27 cellular contexts compared by ENCODE assay signal in the genomic region with DNA sequence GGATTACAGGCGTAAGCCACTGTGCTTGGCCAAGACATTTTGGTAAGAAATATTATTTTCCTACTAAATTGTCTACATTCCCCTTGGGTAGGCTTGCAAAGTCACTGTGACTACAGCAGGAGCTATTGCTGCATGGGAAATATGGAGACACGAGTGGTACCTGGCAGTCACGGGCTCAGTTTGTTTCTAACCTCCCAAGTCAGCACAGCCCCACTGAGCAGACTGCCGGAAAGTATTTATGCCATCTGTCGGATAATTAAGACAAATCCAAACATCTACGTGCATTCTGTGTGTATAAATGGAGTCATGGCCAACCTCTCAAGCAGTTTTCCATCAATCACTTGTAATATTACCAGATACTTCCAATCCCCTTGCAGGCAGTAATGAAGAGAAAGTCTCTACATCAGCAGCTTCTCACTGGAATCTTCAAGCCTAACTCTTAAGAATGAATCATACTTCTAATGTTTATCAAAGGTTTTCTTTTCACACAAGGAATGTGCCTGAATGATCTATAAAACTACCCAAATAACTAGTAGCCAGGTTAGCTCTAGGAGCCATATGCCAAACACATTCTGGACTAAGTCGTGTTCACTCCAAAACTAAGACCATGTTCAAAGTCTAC. TPM values are rescaled to one million over a fixed set of nuclear protein-coding genes. Genes with fewer than 3 reads are reported as not detected.
DNase-seq lines count a peak whose midpoint lies in the region; ATAC-seq, FAIRE-seq and TF ChIP-seq lines count a peak whose summit lies in the region.
"Had no signal": no experiment of that assay in that cellular context is flagged by ENCODE, and none has a peak within 500 bp of the region (broad histone marks: within the 10 kb centered on the region; RNA-seq: fewer than 3 reads in every experiment).

No MANE protein-coding gene starts in this region.

- H3K4me1 Mint-ChIP-seq in stimulated activated naive CD8-positive, alpha-beta T cell treated with anti-CD3 and anti-CD28 coated beads, Interleukin-15, Interleukin-2, amounts not matched to agents 100 ng/mL and 50 ng/mL, for 24 hours (ENCODE audit: low read depth), result no peaks in the 10 kb centered on the region

- no peak overlapping the region for H3K4me3 Mint-ChIP-seq in stimulated activated naive CD8-positive, alpha-beta T cell treated with anti-CD3 and anti-CD28 coated beads, Interleukin-15, Interleukin-2, amounts not matched to agents 100 ng/mL and 50 ng/mL, for 24 hours
- H3K4me3 Mint-ChIP-seq: natural killer cell treated with Interleukin-12 subunit alpha and Interleukin-12 subunit beta and Interleukin-15 and Interleukin-18, amount 100 ng/mL, for 72 hours; type B pancreatic cell had no signal

- H3K4me2 ChIP-seq in PC-3 (ENCODE audit: low read length), result no peak overlapping the region

- no TSS peak for BruUV-seq in PC-3 (replicated peaks; lab: Mats Ljungman, UMichigan)

- no peak overlapping the region for H3K4me3 ChIP-seq in PC-3 (ENCODE audit: low read length)
- H3K4me3 ChIP-seq in stomach smooth muscle (ENCODE audit: low read length in 2 of 2), result no peak overlapping the region
- H3K4me3 ChIP-seq: SJSA1 had no signal

- H3K27ac Mint-ChIP-seq in stimulated activated naive CD8-positive, alpha-beta T cell treated with anti-CD3 and anti-CD28 coated beads, Interleukin-15, Interleukin-2, amounts not matched to agents 100 ng/mL and 50 ng/mL, for 24 hours, result peak overlapping the region; percentile 56
- H3K27ac Mint-ChIP-seq in activated naive CD4-positive, alpha-beta T cell treated with anti-CD3 and anti-CD28 coated beads, Interleukin-2, amount 50 U/mL, for 72 hours, result no peak overlapping the region
- H3K27ac Mint-ChIP-seq: natural killer cell treated with Interleukin-12 subunit alpha and Interleukin-12 subunit beta and Interleukin-15 and Interleukin-18, amount 100 ng/mL, for 72 hours; type B pancreatic cell had no signal

- no peak for ATAC-seq in stimulated activated naive CD8-positive, alpha-beta T cell treated with anti-CD3 and anti-CD28 coated beads, Interleukin-15, Interleukin-2, amounts not matched to agents 100 U/mL and 50 U/mL, for 24 hours
- peak; percentile 45; the same call in 1 of the 2 replicates for ATAC-seq in PC-3
- no peak for ATAC-seq in GM19324 (IDR thresholded peaks at IDR 0.05; ENCODE audit: low FRiP score, unreplicated experiment)
- ATAC-seq in activated naive CD4-positive, alpha-beta T cell treated with anti-CD3 and anti-CD28 coated beads, Interleukin-2, amount 50 U/mL, for 72 hours, result no peak
- ATAC-seq: natural killer cell treated with Interleukin-12 subunit alpha and Interleukin-12 subunit beta and Interleukin-15 and Interleukin-18, amount 100 ng/mL, for 72 hours had no signal

- POLR2A ChIA-PET in PC-3 (lab: Charles Lee; ENCODE audit: unreplicated experiment), result no interaction called here

- TF ChIP-seq CTCF in PC-3 (conservative IDR thresholded peaks at IDR 0.05; ENCODE audit: low read depth, low read length), result no peak
- no peak for TF ChIP-seq CTCF in D721Med (IDR thresholded peaks at IDR 0.05; ENCODE audit: insufficient read depth, missing control alignments)

- no peaks in the 10 kb centered on the region for H3K9me2 ChIP-seq in PC-3 (replicated peaks; ENCODE audit: low read length)

- H3K27ac ChIP-seq in PC-3 (ENCODE audit: low read length) (no peak overlapping the region), stomach smooth muscle (ENCODE audit: low read length) (peak overlapping the region; percentile 24)
- H3K27ac ChIP-seq: SJSA1, VCaP had no signal

- H3F3A ChIP-seq in PC-3 (ENCODE audit: low read length, unreplicated experiment), result no peaks in the 10 kb centered on the region

- no peak for FAIRE-seq in D721Med (lab: Jason Lieb, UNC)
- FAIRE-seq: endothelial cell of umbilical vein, G401.6, HTR-8/SVneo had no signal

- H3K4me1 ChIP-seq in PC-3 (ENCODE audit: insufficient read depth, low read length), result no peaks in the 10 kb centered on the region
- peaks cover 3% of the 10 kb centered on the region for H3K4me1 ChIP-seq in stomach smooth muscle (ENCODE audit: control insufficient read depth, insufficient read depth, low read length)
- H3K4me1 ChIP-seq: SJSA1 had no signal

- H3K27me3 ChIP-seq in PC-3 (ENCODE audit: low read length) (no peaks in the 10 kb centered on the region), stomach smooth muscle (ENCODE audit: control insufficient read depth in 1 of 2, insufficient read depth in 2 of 2, low read length in 2 of 2) (no peaks in the 10 kb centered on the region)
- H3K27me3 ChIP-seq: SJSA1 had no signal

- peaks cover 7% of the 10 kb centered on the region for H4K20me1 ChIP-seq in PC-3 (ENCODE audit: low read length)

- H3K27me3 Mint-ChIP-seq in stimulated activated naive CD8-positive, alpha-beta T cell treated with anti-CD3 and anti-CD28 coated beads, Interleukin-15, Interleukin-2, amounts not matched to agents 100 ng/mL and 50 ng/mL, for 24 hours, result no peaks in the 10 kb centered on the region
- H3K27me3 Mint-ChIP-seq: natural killer cell treated with Interleukin-12 subunit alpha and Interleukin-12 subunit beta and Interleukin-15 and Interleukin-18, amount 100 ng/mL, for 72 hours had no signal

- H3K36me3 ChIP-seq in PC-3 (ENCODE audit: low read depth, low read length) (peaks cover 41% of the 10 kb centered on the region), stomach smooth muscle (ENCODE audit: control insufficient read depth in 2 of 2, insufficient read depth in 2 of 2, low read length in 2 of 2) (peaks cover 34 to 39% of the 10 kb centered on the region in 2 donors)

- H3K36me3 Mint-ChIP-seq in stimulated activated naive CD8-positive, alpha-beta T cell treated with anti-CD3 and anti-CD28 coated beads, Interleukin-15, Interleukin-2, amounts not matched to agents 100 ng/mL and 50 ng/mL, for 24 hours (ENCODE audit: low read depth), result peaks cover 46% of the 10 kb centered on the region
- H3K36me3 Mint-ChIP-seq in activated naive CD4-positive, alpha-beta T cell treated with anti-CD3 and anti-CD28 coated beads, Interleukin-2, amount 50 U/mL, for 72 hours, result peaks cover 10 to 17% of the 10 kb centered on the region in 2 donors

- H3K9ac ChIP-seq in PC-3 (ENCODE audit: low read length), result no peak overlapping the region
- no peak overlapping the region for H3K9ac ChIP-seq in stomach smooth muscle (ENCODE audit: low read length in 2 of 2)

- no peaks in the 10 kb centered on the region for H3K9me3 ChIP-seq in PC-3 (ENCODE audit: low read length)
- H3K9me3 ChIP-seq in stomach smooth muscle (ENCODE audit: control insufficient read depth in 2 of 2, low read length in 2 of 2), result no peaks in the 10 kb centered on the region
- H3K9me3 ChIP-seq: SJSA1 had no signal

- DNase-seq in stimulated activated naive CD8-positive, alpha-beta T cell treated with anti-CD3 and anti-CD28 coated beads, Interleukin-15, Interleukin-2, amounts not matched to agents 100 U/mL and 50 U/mL, for 24 hours, result no peak
- DNase-seq in PC-3 (peak; percentile 12), cerebellum (ENCODE audit: low spot score) (peak; percentile 19), D721Med (ENCODE audit: insufficient read length, low spot score) (no peak)
- no peak for DNase-seq in activated naive CD4-positive, alpha-beta T cell treated with anti-CD3 and anti-CD28 coated beads, Interleukin-2, amount 50 U/mL, for 72 hours (ENCODE audit: low spot score in 2 of 2)
- DNase-seq: activated CD4-positive, alpha-beta T cell treated with anti-CD3 and anti-CD28 coated beads for 48 hours; activated gamma-delta T cell; activated T-cell treated with anti-CD3 and anti-CD28 coated beads, Interleukin-2, amount 50 U/mL, for 1 hour; hypothalamus; KG1; mammary epithelial cell; NCI-H1092 treated with DMSO at 0.1 percent for 48 hours; NCI-H1930; NCI-H526 treated with DMSO at 0.1 percent for 48 hours; stimulated activated CD4-positive, alpha-beta T cell treated with anti-CD3 and anti-CD28 coated beads, Interleukin-4, amount 100 ng/mL, for 24 hours; substantia nigra; T-helper 9 cell had no signal

- intact Hi-C loops in PC-3 (cut with micrococcal nuclease), result no loop called here

- CTCF ChIA-PET in PC-3 (lab: Charles Lee), result no interaction called here

- no peak overlapping the region for H2AFZ ChIP-seq in PC-3 (ENCODE audit: low read length)

- H3K79me2 ChIP-seq in PC-3 (ENCODE audit: low read length), result peaks cover 4% of the 10 kb centered on the region

- H3K9me3 Mint-ChIP-seq in stimulated activated naive CD8-positive, alpha-beta T cell treated with anti-CD3 and anti-CD28 coated beads, Interleukin-15, Interleukin-2, amounts not matched to agents 100 ng/mL and 50 ng/mL, for 24 hours, result no peaks in the 10 kb centered on the region
- H3K9me3 Mint-ChIP-seq in activated naive CD4-positive, alpha-beta T cell treated with anti-CD3 and anti-CD28 coated beads, Interleukin-2, amount 50 U/mL, for 72 hours, result no peaks in the 10 kb centered on the region
- H3K9me3 Mint-ChIP-seq: natural killer cell treated with Interleukin-12 subunit alpha and Interleukin-12 subunit beta and Interleukin-15 and Interleukin-18, amount 100 ng/mL, for 72 hours; type B pancreatic cell had no signal

RNA-seq across cellular contexts. Expression of a gene that starts 20.1 kb away (rescaled TPM):
- total RNA-seq in PC-3 (2014; rRNA removed) (361 and 449 TPM in 2 replicates), cerebellum (105 TPM)
- 100 to 1,000 TPM; 206 to 223 TPM for total RNA-seq in activated naive CD4-positive, alpha-beta T cell treated with anti-CD3 and anti-CD28 coated beads, Interleukin-2, amount 50 U/mL, for 72 hours

RNA-seq across cellular contexts. Expression of a gene that starts 21.2 kb away (rescaled TPM):
- total RNA-seq in PC-3 (2014; rRNA removed) (12.8 and 15.7 TPM in 2 replicates), cerebellum (13.1 TPM)
- 10 to 100 TPM; 24.2 to 26.2 TPM for total RNA-seq in activated naive CD4-positive, alpha-beta T cell treated with anti-CD3 and anti-CD28 coated beads, Interleukin-2, amount 50 U/mL, for 72 hours

RNA-seq across cellular contexts. Expression of a gene that starts 51.5 kb away (rescaled TPM):
- total RNA-seq in PC-3 (2014; rRNA removed) (77.2 and 95.4 TPM in 2 replicates), cerebellum (37.9 TPM)
- 100 to 1,000 TPM in 1 of 2 donors, 10 to 100 TPM in 1; 65.1 to 117 TPM for total RNA-seq in activated naive CD4-positive, alpha-beta T cell treated with anti-CD3 and anti-CD28 coated beads, Interleukin-2, amount 50 U/mL, for 72 hours

Comparison
In these comparisons a context has a peak if more than half of its experiments do, and no peak if none do; other contexts are left out.
1. DNase-seq: peak in PC-3 (single experiment) and cerebellum (single experiment); none in stimulated activated naive CD8-positive, alpha-beta T cell treated with anti-CD3 and anti-CD28 coated beads, Interleukin-15, Interleukin-2, amounts not matched to agents 100 U/mL and 50 U/mL, for 24 hours (single experiment), D721Med (single experiment) and activated naive CD4-positive, alpha-beta T cell treated with anti-CD3 and anti-CD28 coated beads, Interleukin-2, amount 50 U/mL, for 72 hours (0 of 2).